8 cellular contexts compared by ENCODE assay signal in the genomic region with DNA sequence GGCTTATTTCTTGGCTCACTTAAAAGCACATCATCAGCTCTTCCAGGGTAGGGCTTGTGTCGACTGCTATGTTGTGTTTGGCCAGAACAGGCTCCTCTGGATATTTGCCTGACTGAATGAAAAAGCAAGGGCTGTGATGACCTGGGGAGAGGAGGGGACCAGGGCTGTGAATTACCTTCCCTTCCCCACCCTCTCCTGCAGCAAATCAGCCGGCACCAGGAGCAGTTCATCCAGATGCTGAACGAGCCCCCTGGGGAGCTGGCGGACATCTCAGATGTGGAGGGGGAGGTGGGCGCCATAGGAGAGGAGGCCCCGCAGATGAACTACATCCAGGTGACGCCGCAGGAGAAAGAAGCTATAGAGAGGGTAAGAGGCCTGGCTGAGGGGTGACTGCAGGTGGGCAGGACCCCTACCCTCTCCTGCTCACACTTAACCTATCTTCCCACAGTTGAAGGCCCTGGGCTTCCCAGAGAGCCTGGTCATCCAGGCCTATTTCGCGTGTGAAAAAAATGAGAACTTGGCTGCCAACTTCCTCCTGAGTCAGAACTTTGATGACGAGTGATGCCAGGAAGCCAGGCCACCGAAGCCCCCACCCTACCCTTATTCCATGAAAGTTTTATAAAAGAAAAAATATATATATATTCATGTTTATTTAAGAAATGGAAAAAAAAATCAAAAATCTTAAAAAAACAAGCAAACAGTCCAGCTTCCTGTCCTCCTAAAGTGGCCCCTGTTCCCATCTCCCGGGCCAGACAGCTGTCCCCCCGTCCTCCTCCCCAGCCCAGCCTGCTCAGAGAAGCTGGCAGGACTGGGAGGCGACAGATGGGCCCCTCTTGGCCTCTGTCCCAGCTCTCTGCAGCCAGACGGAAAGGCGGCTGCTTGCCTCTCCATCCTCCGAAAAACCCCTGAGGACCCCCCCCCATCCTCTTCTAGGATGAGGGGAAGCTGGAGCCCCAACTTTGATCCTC.
DNase-seq lines count a peak whose midpoint lies in the region; ATAC-seq and TF ChIP-seq lines count a peak whose summit lies in the region.

No MANE protein-coding gene starts in this region.

- no peaks in the 10 kb centered on the region for H3K27me3 Mint-ChIP-seq in stimulated activated naive B cell treated with anti-CD40 and anti-IgM and Interleukin-4, amounts not matched to agents 10 μg/mL and 1 μg/mL and 100 μg/mL, for 72 hours

- H3K27ac Mint-ChIP-seq in stimulated activated naive B cell treated with anti-CD40 and anti-IgM and Interleukin-4, amounts not matched to agents 10 μg/mL and 1 μg/mL and 100 μg/mL, for 72 hours, result peak overlapping the region; percentile 93

- POLR2A ChIA-PET in GM10248 (lab: Yijun Ruan, JAX), result interaction anchor here (1.5 kb wide), 1 partner anchor 15 kb away, joined by 4 read pairs; no protein-coding TSS in a partner anchor

- H3K4me3 Mint-ChIP-seq in stimulated activated naive B cell treated with anti-CD40 and anti-IgM and Interleukin-4, amounts not matched to agents 10 μg/mL and 1 μg/mL and 100 μg/mL, for 72 hours, result no peak overlapping the region

- H3K36me3 Mint-ChIP-seq in stimulated activated naive B cell treated with anti-CD40 and anti-IgM and Interleukin-4, amounts not matched to agents 10 μg/mL and 1 μg/mL and 100 μg/mL, for 72 hours, result peaks cover 43 to 67% of the 10 kb centered on the region in 2 donors

- CTCF ChIA-PET in GM10248 (lab: Yijun Ruan, JAX), result interaction anchor here (0.7 to 6.7 kb wide), 5 partner anchors 12 to 141 kb away, joined by 3 to 56 read pairs (median 5); no protein-coding TSS in a partner anchor

- DNase-seq in NCI-H2227 (lab: John Stamatoyannopoulos, UW; ENCODE audit: unreplicated experiment) (peak; percentile 16), NCI-H2227 treated with DMSO at 0.1 percent for 48 hours (lab: John Stamatoyannopoulos, UW) (no peak), fibroblast of the conjunctiva (ENCODE audit: low read depth) (peak; percentile 50), GM10248 (ENCODE audit: extremely low spot score) (no peak)
- DNase-seq in stimulated activated naive B cell treated with anti-CD40 and anti-IgM and Interleukin-4, amounts not matched to agents 10 μg/mL and 1 μg/mL and 100 μg/mL, for 72 hours, result no peak

- peak; percentile 36 for ATAC-seq in SK-N-SH treated with all-trans-retinoic acid at 6 μM for 48 hours
- ATAC-seq in stimulated activated naive B cell treated with anti-CD40 and anti-IgM and Interleukin-4, amounts not matched to agents 10 μg/mL and 1 μg/mL and 100 μg/mL, for 72 hours (replicated peaks), result no peak
- ATAC-seq in HG03460 (IDR thresholded peaks at IDR 0.05; ENCODE audit: unreplicated experiment), result no peak
- ATAC-seq in HG02763 (IDR thresholded peaks at IDR 0.05; ENCODE audit: unreplicated experiment), result no peak

- peaks cover 44 to 60% of the 10 kb centered on the region in 2 donors for H3K4me1 Mint-ChIP-seq in stimulated activated naive B cell treated with anti-CD40 and anti-IgM and Interleukin-4, amounts not matched to agents 10 μg/mL and 1 μg/mL and 100 μg/mL, for 72 hours

- no peak for TF ChIP-seq CTCF in GM10248 (IDR thresholded peaks at IDR 0.05; ENCODE audit: control extremely low read depth, extremely low read depth, low read depth, missing control alignments)

- no peaks in the 10 kb centered on the region for H3K9me3 Mint-ChIP-seq in stimulated activated naive B cell treated with anti-CD40 and anti-IgM and Interleukin-4, amounts not matched to agents 10 μg/mL and 1 μg/mL and 100 μg/mL, for 72 hours

TF ChIP-seq in SK-N-SH treated with all-trans-retinoic acid at 6 μM for 48 hours, 23 proteins besides CTCF, POLR2A, EP300 and RAD21:
- TF ChIP-seq TCF4 (CRISPR knock-in tag; IDR thresholded peaks at IDR 0.05; ENCODE audit: borderline replicate concordance) (0 out of 2 replicates have a peak, but pooled peaks have one; percentile 14), PATZ1 (CRISPR knock-in tag; IDR thresholded peaks at IDR 0.05; ENCODE audit: borderline replicate concordance) (peak; percentile 62; the same call in 1 of the 2 replicates), ZNF565 (CRISPR knock-in tag; conservative IDR thresholded peaks at IDR 0.05; ENCODE audit: low read depth) (no peak)

Comparison
In these comparisons a context has a peak if more than half of its experiments do, and no peak if none do; other contexts are left out.
1. DNase-seq: peak in NCI-H2227 (single experiment) and fibroblast of the conjunctiva (single experiment); none in NCI-H2227 treated with DMSO at 0.1 percent for 48 hours (single experiment), stimulated activated naive B cell treated with anti-CD40 and anti-IgM and Interleukin-4, amounts not matched to agents 10 μg/mL and 1 μg/mL and 100 μg/mL, for 72 hours (single experiment) and GM10248 (single experiment).